In genomic region chr10:107118866-107119265, GRCh38 we compare ENCODE assay signal across 21 cellular contexts. TPM values are rescaled to one million over a fixed set of nuclear protein-coding genes. Genes with fewer than 3 reads are reported as not detected.
DNase-seq lines count a peak whose midpoint lies in the region; ATAC-seq and TF ChIP-seq lines count a peak whose summit lies in the region.
"Had no signal": no experiment of that assay in that cellular context is flagged by ENCODE, and none has a peak within 500 bp of the region (broad histone marks: within the 10 kb centered on the region; RNA-seq: fewer than 3 reads in every experiment).

No MANE protein-coding gene starts in this region.

- H3K4me3 ChIP-seq in OCI-LY3 (ENCODE audit: low read length), result no peak overlapping the region
- H3K4me3 ChIP-seq in aorta (ENCODE audit: low read length in 2 of 2), result no peak overlapping the region
- H3K4me3 ChIP-seq: K562, SJCRH30 had no signal

- H3K4me2 ChIP-seq in OCI-LY3 (ENCODE audit: low read length), result 0 out of 2 replicates have a peak overlapping the region, but pooled peaks have one; percentile 11

- H3K27me3 ChIP-seq in OCI-LY3 (ENCODE audit: low read depth, low read length) (no peaks in the 10 kb centered on the region), aorta (ENCODE audit: control insufficient read depth in 1 of 2, insufficient read depth in 2 of 2, low read length in 1 of 2) (no peaks in the 10 kb centered on the region)
- H3K27me3 ChIP-seq: SJCRH30 had no signal

- no peak for TF ChIP-seq CTCF in OCI-LY3 (IDR thresholded peaks at IDR 0.05; ENCODE audit: low read depth, low read length)

- no peak overlapping the region for H3K9ac ChIP-seq in OCI-LY3 (ENCODE audit: low read length)

- no peak overlapping the region for H2AFZ ChIP-seq in OCI-LY3 (ENCODE audit: low read depth, low read length)

- H3K4me1 ChIP-seq in OCI-LY3 (ENCODE audit: low read length) (peaks cover 15% of the 10 kb centered on the region), aorta (ENCODE audit: control insufficient read depth in 1 of 2, insufficient read depth in 2 of 2, low read length in 2 of 2) (no peaks in the 10 kb centered on the region)

- H3K27ac Mint-ChIP-seq in activated naive CD8-positive, alpha-beta T cell treated with anti-CD3 and anti-CD28 coated beads, Interleukin-2, amount 50 U/mL, for 24 hours, result no peak overlapping the region
- H3K27ac Mint-ChIP-seq in natural killer cell treated with Interleukin-12 subunit alpha and Interleukin-12 subunit beta and Interleukin-15 and Interleukin-18, amount 100 ng/mL, for 72 hours, result no peak overlapping the region
- H3K27ac Mint-ChIP-seq: CD4-positive, alpha-beta memory T cell; T-helper 17 cell had no signal

- H3K36me3 Mint-ChIP-seq in activated naive CD8-positive, alpha-beta T cell treated with anti-CD3 and anti-CD28 coated beads, Interleukin-2, amount 50 U/mL, for 24 hours (ENCODE audit: low read depth), result no peaks in the 10 kb centered on the region
- H3K36me3 Mint-ChIP-seq in natural killer cell treated with Interleukin-12 subunit alpha and Interleukin-12 subunit beta and Interleukin-15 and Interleukin-18, amount 100 ng/mL, for 72 hours, result no peaks in the 10 kb centered on the region
- H3K36me3 Mint-ChIP-seq: CD4-positive, alpha-beta memory T cell had no signal

- H4K20me1 ChIP-seq in OCI-LY3 (ENCODE audit: insufficient read depth, low read length), result no peaks in the 10 kb centered on the region

- H3K27ac ChIP-seq in OCI-LY3 (ENCODE audit: low read length), result no peak overlapping the region
- H3K27ac ChIP-seq in aorta (ENCODE audit: low read depth in 1 of 2, low read length in 2 of 2), result no peak overlapping the region
- H3K27ac ChIP-seq: SJCRH30 had no signal

- no peaks in the 10 kb centered on the region for H3K36me3 ChIP-seq in OCI-LY3 (replicated peaks; ENCODE audit: low read depth, low read length)
- H3K36me3 ChIP-seq in aorta (ENCODE audit: control insufficient read depth in 1 of 2, insufficient read depth in 2 of 2, low read length in 1 of 2), result no peaks in the 10 kb centered on the region

- H3K27me3 Mint-ChIP-seq in activated naive CD8-positive, alpha-beta T cell treated with anti-CD3 and anti-CD28 coated beads, Interleukin-2, amount 50 U/mL, for 24 hours, result no peaks in the 10 kb centered on the region
- peaks cover 2 to 11% of the 10 kb centered on the region in 2 donors for H3K27me3 Mint-ChIP-seq in natural killer cell treated with Interleukin-12 subunit alpha and Interleukin-12 subunit beta and Interleukin-15 and Interleukin-18, amount 100 ng/mL, for 72 hours
- H3K27me3 Mint-ChIP-seq: CD4-positive, alpha-beta memory T cell; T-helper 17 cell had no signal

- no peaks in the 10 kb centered on the region for H3K9me3 ChIP-seq in OCI-LY3 (ENCODE audit: insufficient read depth, low read length)
- H3K9me3 ChIP-seq in aorta (ENCODE audit: control insufficient read depth, low read length), result no peaks in the 10 kb centered on the region

- DNase-seq in activated naive CD8-positive, alpha-beta T cell treated with anti-CD3 and anti-CD28 coated beads, Interleukin-2, amount 50 U/mL, for 24 hours, result no peak
- DNase-seq in NCI-H1694 treated with DMSO at 0.1 percent for 48 hours (lab: John Stamatoyannopoulos, UW) (no peak), aorta (no peak)
- no peak for DNase-seq in natural killer cell treated with Interleukin-12 subunit alpha and Interleukin-12 subunit beta and Interleukin-15 and Interleukin-18, amount 100 ng/mL, for 72 hours (ENCODE audit: low spot score)
- DNase-seq: CD4-positive, alpha-beta memory T cell; DMS79; H7; NCI-H1417 treated with DMSO at 0.1 percent for 48 hours; NCI-H2029; NCI-H2171; NCI-H446; NCI-H69; NK-92 treated with Interleukin-12 subunit alpha and Interleukin-12 subunit beta, amount 100 ng/mL, for 24 hours; PC-3; SJCRH30; T-helper 17 cell had no signal

- ATAC-seq in GM18858 (IDR thresholded peaks at IDR 0.05; ENCODE audit: unreplicated experiment), result peak; percentile 72
- peak; percentile 58 for ATAC-seq in GM21390 (IDR thresholded peaks at IDR 0.05; ENCODE audit: unreplicated experiment)
- peak; percentile 59 for ATAC-seq in HG02981 (IDR thresholded peaks at IDR 0.05; ENCODE audit: unreplicated experiment)
- no peak for ATAC-seq in activated naive CD8-positive, alpha-beta T cell treated with anti-CD3 and anti-CD28 coated beads, Interleukin-2, amount 50 U/mL, for 24 hours
- no peak for ATAC-seq in natural killer cell treated with Interleukin-12 subunit alpha and Interleukin-12 subunit beta and Interleukin-15 and Interleukin-18, amount 100 ng/mL, for 72 hours
- no peak for ATAC-seq in aorta (ENCODE audit: low FRiP score)
- ATAC-seq: K562, PC-3, T-helper 17 cell had no signal

- no peaks in the 10 kb centered on the region for H3K79me2 ChIP-seq in OCI-LY3 (ENCODE audit: low read length)

- intact Hi-C loops in aorta (cut with DNase I), result no loop called here

- peaks cover 4% of the 10 kb centered on the region for H3K9me3 Mint-ChIP-seq in activated naive CD8-positive, alpha-beta T cell treated with anti-CD3 and anti-CD28 coated beads, Interleukin-2, amount 50 U/mL, for 24 hours
- peaks cover 3% of the 10 kb centered on the region for H3K9me3 Mint-ChIP-seq in natural killer cell treated with Interleukin-12 subunit alpha and Interleukin-12 subunit beta and Interleukin-15 and Interleukin-18, amount 100 ng/mL, for 72 hours

- H3K4me3 Mint-ChIP-seq in activated naive CD8-positive, alpha-beta T cell treated with anti-CD3 and anti-CD28 coated beads, Interleukin-2, amount 50 U/mL, for 24 hours, result no peak overlapping the region
- no peak overlapping the region for H3K4me3 Mint-ChIP-seq in natural killer cell treated with Interleukin-12 subunit alpha and Interleukin-12 subunit beta and Interleukin-15 and Interleukin-18, amount 100 ng/mL, for 72 hours
- H3K4me3 Mint-ChIP-seq: CD4-positive, alpha-beta memory T cell; T-helper 17 cell had no signal

- no peaks in the 10 kb centered on the region for H3K4me1 Mint-ChIP-seq in activated naive CD8-positive, alpha-beta T cell treated with anti-CD3 and anti-CD28 coated beads, Interleukin-2, amount 50 U/mL, for 24 hours
- H3K4me1 Mint-ChIP-seq in natural killer cell treated with Interleukin-12 subunit alpha and Interleukin-12 subunit beta and Interleukin-15 and Interleukin-18, amount 100 ng/mL, for 72 hours (ENCODE audit: low read depth in 2 of 2), result no peaks in the 10 kb centered on the region
- H3K4me1 Mint-ChIP-seq: CD4-positive, alpha-beta memory T cell; T-helper 17 cell had no signal

RNA-seq across cellular contexts. Expression of gene SORCS1, which starts 45.6 kb away (rescaled TPM):
- not detected for total RNA-seq in natural killer cell treated with Interleukin-12 subunit alpha and Interleukin-12 subunit beta and Interleukin-15 and Interleukin-18, amount 100 ng/mL, for 72 hours
- 1 to 10 TPM; 1.4 to 3.8 TPM for total RNA-seq in aorta
- not detected for polyA plus RNA-seq in aorta
- total RNA-seq: CD4-positive, alpha-beta memory T cell; T-helper 17 cell had no signal
- polyA plus RNA-seq: CD4-positive, alpha-beta memory T cell had no signal

Comparison
In these comparisons a context has a peak if more than half of its experiments do, and no peak if none do; other contexts are left out.
1. ATAC-seq: peak in GM18858 (single experiment), GM21390 (single experiment) and HG02981 (single experiment); none in activated naive CD8-positive, alpha-beta T cell treated with anti-CD3 and anti-CD28 coated beads, Interleukin-2, amount 50 U/mL, for 24 hours (single experiment), natural killer cell treated with Interleukin-12 subunit alpha and Interleukin-12 subunit beta and Interleukin-15 and Interleukin-18, amount 100 ng/mL, for 72 hours (0 of 2) and aorta (single experiment).